11 cellular contexts compared by ENCODE assay signal in genomic region chr19:54518844-54519243, GRCh38. TPM values are rescaled to one million over a fixed set of nuclear protein-coding genes. Genes with fewer than 3 reads are reported as not detected.
DNase-seq lines count a peak whose midpoint lies in the region; ATAC-seq, FAIRE-seq and TF ChIP-seq lines count a peak whose summit lies in the region.
"Had no signal": no experiment of that assay in that cellular context is flagged by ENCODE, and none has a peak within 500 bp of the region (broad histone marks: within the 10 kb centered on the region; RNA-seq: fewer than 3 reads in every experiment).

No MANE protein-coding gene starts in this region.

- no peaks in the 10 kb centered on the region for H3K4me1 ChIP-seq in mucosa of descending colon (ENCODE audit: low read depth)
- H3K4me1 ChIP-seq in effector memory CD4-positive, alpha-beta T cell (ENCODE audit: control insufficient read depth, insufficient read depth, low read length, poor library complexity, severe bottlenecking), result peaks cover 7% of the 10 kb centered on the region

- H3K27ac Mint-ChIP-seq in activated CD4-positive, alpha-beta memory T cell treated with anti-CD3 and anti-CD28 coated beads, Interleukin-2, amount 10 ng/mL, durations not matched to agents 7 days and 5 days, result peak overlapping the region; percentile 90

- H3K4me3 Mint-ChIP-seq in activated CD4-positive, alpha-beta memory T cell treated with anti-CD3 and anti-CD28 coated beads, Interleukin-2, amount 10 ng/mL, durations not matched to agents 7 days and 5 days, result peak overlapping the region; percentile 29

- ATAC-seq in HG03432 (IDR thresholded peaks at IDR 0.05; ENCODE audit: unreplicated experiment) (peak; percentile 52), mucosa of descending colon (no peak), HG03045 (IDR thresholded peaks at IDR 0.05; ENCODE audit: unreplicated experiment) (no peak)

- H3K27me3 Mint-ChIP-seq in activated CD4-positive, alpha-beta memory T cell treated with anti-CD3 and anti-CD28 coated beads, Interleukin-2, amount 10 ng/mL, durations not matched to agents 7 days and 5 days, result peaks cover 12% of the 10 kb centered on the region

- peaks cover 5% of the 10 kb centered on the region for H3K9me3 Mint-ChIP-seq in activated CD4-positive, alpha-beta memory T cell treated with anti-CD3 and anti-CD28 coated beads, Interleukin-2, amount 10 ng/mL, durations not matched to agents 7 days and 5 days

- no peaks in the 10 kb centered on the region for H3K9me3 ChIP-seq in mucosa of descending colon
- no peaks in the 10 kb centered on the region for H3K9me3 ChIP-seq in effector memory CD4-positive, alpha-beta T cell (ENCODE audit: control insufficient read depth, low read length)

- POLR2A ChIA-PET in activated CD4-positive, alpha-beta memory T cell treated with anti-CD3 and anti-CD28 coated beads, Interleukin-2, amount 10 ng/mL, durations not matched to agents 7 days and 5 days (lab: Charles Lee), result interaction anchor here (0.9 to 1.4 kb wide), 3 partner anchors 14 to 70 kb away, joined by 3 to 8 read pairs (median 3); partner anchors contain the start of genes LENG8 and LENG9

- no peak for TF ChIP-seq CTCF in mucosa of descending colon (IDR thresholded peaks at IDR 0.05)

- no peak for TF ChIP-seq POLR2A in GM12892 (IDR thresholded peaks at IDR 0.05; ENCODE audit: low read depth, low read length)

- peaks cover 4% of the 10 kb centered on the region for H3K27me3 ChIP-seq in effector memory CD4-positive, alpha-beta T cell (replicated peaks; ENCODE audit: control insufficient read depth, insufficient read depth, low read length, poor library complexity, severe bottlenecking)

- no peak overlapping the region for H3K4me3 ChIP-seq in mucosa of descending colon
- no peak overlapping the region for H3K4me3 ChIP-seq in effector memory CD4-positive, alpha-beta T cell (ENCODE audit: insufficient read depth, low read depth, low read length, poor library complexity, severe bottlenecking)
- H3K4me3 ChIP-seq: lung had no signal

- peaks cover 61% of the 10 kb centered on the region for H3K4me1 Mint-ChIP-seq in activated CD4-positive, alpha-beta memory T cell treated with anti-CD3 and anti-CD28 coated beads, Interleukin-2, amount 10 ng/mL, durations not matched to agents 7 days and 5 days

- DNase-seq in 8988T (peak; percentile 33), GM12892 (ENCODE audit: insufficient read length) (peak; percentile 39), HK-2 (ENCODE audit: unreplicated experiment) (no peak), mucosa of descending colon (no peak)
- peak; percentile 72 for DNase-seq in activated CD4-positive, alpha-beta memory T cell treated with anti-CD3 and anti-CD28 coated beads, Interleukin-2, amount 10 ng/mL, durations not matched to agents 7 days and 5 days
- no peak for DNase-seq in effector memory CD4-positive, alpha-beta T cell
- DNase-seq: NCI-H1694 had no signal

- H3K36me3 ChIP-seq in mucosa of descending colon (ENCODE audit: low read depth), result no peaks in the 10 kb centered on the region
- no peaks in the 10 kb centered on the region for H3K36me3 ChIP-seq in effector memory CD4-positive, alpha-beta T cell (ENCODE audit: control insufficient read depth, insufficient read depth, low read length)

- intact Hi-C loops in mucosa of descending colon (cut with DNase I, micrococcal nuclease), result no loop called here

- FAIRE-seq in GM12892 (lab: Jason Lieb, UNC), result peak; percentile 85
- FAIRE-seq: G401.6 had no signal

- CTCF ChIA-PET in activated CD4-positive, alpha-beta memory T cell treated with anti-CD3 and anti-CD28 coated beads, Interleukin-2, amount 10 ng/mL, durations not matched to agents 7 days and 5 days (lab: Charles Lee), result interaction anchor here (1.0 to 1.2 kb wide), 3 partner anchors 14 to 40 kb away, joined by 3 to 6 read pairs (median 5); no protein-coding TSS in a partner anchor

- H3K36me3 Mint-ChIP-seq in activated CD4-positive, alpha-beta memory T cell treated with anti-CD3 and anti-CD28 coated beads, Interleukin-2, amount 10 ng/mL, durations not matched to agents 7 days and 5 days (ENCODE audit: low read depth), result no peaks in the 10 kb centered on the region

- no peak overlapping the region for H3K27ac ChIP-seq in effector memory CD4-positive, alpha-beta T cell (ENCODE audit: insufficient read depth, low read length, poor library complexity, severe bottlenecking)

RNA-seq across cellular contexts. Expression of gene LAIR2, which starts 16.2 kb away (rescaled TPM):
- polyA plus RNA-seq in GM12892 (2012; ENCODE audit: missing spikeins), result not detected
- total RNA-seq in activated CD4-positive, alpha-beta memory T cell treated with anti-CD3 and anti-CD28 coated beads, Interleukin-2, amount 10 ng/mL, durations not matched to agents 7 days and 5 days, result 1 to 10 TPM; 2.4 to 3.8 TPM
- not detected for total RNA-seq in mucosa of descending colon
- total RNA-seq: lung had no signal

RNA-seq across cellular contexts. Expression of gene CDC42EP5, which starts 45.7 kb away (rescaled TPM):
- polyA plus RNA-seq in GM12892 (2012; ENCODE audit: missing spikeins), result 2.4 TPM
- total RNA-seq in activated CD4-positive, alpha-beta memory T cell treated with anti-CD3 and anti-CD28 coated beads, Interleukin-2, amount 10 ng/mL, durations not matched to agents 7 days and 5 days, result not detected
- 100 to 1,000 TPM; 130 to 446 (median 319) TPM for total RNA-seq in mucosa of descending colon

RNA-seq across cellular contexts. Expression of gene LILRA2, which starts 54.7 kb away (rescaled TPM):
- polyA plus RNA-seq in GM12892 (2012; ENCODE audit: missing spikeins), result 0.93 TPM
- not detected for total RNA-seq in activated CD4-positive, alpha-beta memory T cell treated with anti-CD3 and anti-CD28 coated beads, Interleukin-2, amount 10 ng/mL, durations not matched to agents 7 days and 5 days
- 1 to 10 TPM in 2 of 3 donors, under 1 TPM in 1; 0.20 to 4.9 (median 2.6) TPM for total RNA-seq in mucosa of descending colon

RNA-seq across cellular contexts. Expression of gene LENG9, which starts 55.3 kb away (rescaled TPM):
- polyA plus RNA-seq in GM12892 (2012; ENCODE audit: missing spikeins), result 0.98 TPM
- total RNA-seq in activated CD4-positive, alpha-beta memory T cell treated with anti-CD3 and anti-CD28 coated beads, Interleukin-2, amount 10 ng/mL, durations not matched to agents 7 days and 5 days, result 1 to 10 TPM; 8.5 to 8.7 TPM
- 10 to 100 TPM in 2 of 3 donors, 1 to 10 TPM in 1; 9.2 to 21.6 (median 20.9) TPM for total RNA-seq in mucosa of descending colon

Comparison
In these comparisons a context has a peak if more than half of its experiments do, and no peak if none do; other contexts are left out.
1. DNase-seq: peak in 8988T (single experiment), GM12892 (single experiment) and activated CD4-positive, alpha-beta memory T cell treated with anti-CD3 and anti-CD28 coated beads, Interleukin-2, amount 10 ng/mL, durations not matched to agents 7 days and 5 days (single experiment); none in HK-2 (single experiment), mucosa of descending colon (0 of 3) and effector memory CD4-positive, alpha-beta T cell (0 of 3).
2. RNA of gene CDC42EP5, which starts 45.7 kb away (total RNA-seq): 130 to 446 TPM in mucosa of descending colon; not detected in activated CD4-positive, alpha-beta memory T cell treated with anti-CD3 and anti-CD28 coated beads, Interleukin-2, amount 10 ng/mL, durations not matched to agents 7 days and 5 days; every median in the first group is over 100 times any median in the second.